ENCODE assay signal across 7 cellular contexts in the genomic region with DNA sequence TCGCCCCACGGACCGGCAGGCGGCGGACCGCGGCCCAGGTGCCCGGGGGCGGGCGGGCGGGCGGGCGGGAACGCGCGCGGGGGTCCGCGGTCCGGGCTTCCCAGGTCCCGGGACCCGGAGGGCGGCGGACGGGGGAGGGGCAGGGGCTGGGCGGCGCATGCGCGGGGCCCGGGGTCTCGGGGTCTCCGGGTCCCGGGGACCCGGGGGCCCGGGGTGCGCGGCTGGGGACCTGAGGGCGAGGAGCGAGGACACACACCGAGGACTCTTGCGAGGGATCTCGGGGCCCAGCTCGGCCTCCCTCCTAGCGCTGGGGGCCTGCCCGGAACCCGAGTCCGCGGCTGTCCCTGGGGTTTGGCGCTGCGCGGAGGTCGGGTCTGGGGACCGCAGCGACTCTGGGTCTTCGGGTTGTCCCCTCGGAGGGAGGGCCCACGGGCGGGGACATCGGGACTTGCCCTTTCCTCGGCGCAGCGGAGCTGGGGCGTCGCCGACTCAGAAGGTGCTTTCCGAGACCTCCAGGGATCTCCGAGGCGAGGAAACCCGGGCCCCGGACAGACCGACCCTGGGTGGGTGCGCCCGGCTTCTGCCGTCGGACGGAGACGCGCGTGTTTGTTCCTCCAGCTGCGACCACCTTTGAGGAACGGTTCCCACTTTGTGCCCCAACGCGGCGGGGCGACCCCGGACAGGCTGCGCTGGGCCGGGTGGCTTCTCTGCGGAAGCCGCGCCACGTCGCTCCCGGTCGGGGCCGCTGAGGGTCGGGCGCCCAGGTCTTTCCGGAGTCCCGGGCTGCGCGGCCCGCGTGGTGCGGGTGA.
DNase-seq lines count a peak whose midpoint lies in the region; ATAC-seq and TF ChIP-seq lines count a peak whose summit lies in the region.

No MANE protein-coding gene starts in this region.

- peak overlapping the region; percentile 41 for H3K27ac Mint-ChIP-seq in T-helper 1 cell treated with Interleukin-12 subunit alpha and Interleukin-12 subunit beta and Interleukin-4 antibody, amounts not matched to agents 30 μg/mL and 1 μg/mL, for 36 hours

- ATAC-seq in GM19035 (IDR thresholded peaks at IDR 0.05; ENCODE audit: unreplicated experiment) (peak; percentile 32), HG03064 (IDR thresholded peaks at IDR 0.05; ENCODE audit: low read depth, unreplicated experiment) (peak; percentile 29)

- DNase-seq in astrocyte of the spinal cord (ENCODE audit: low read depth, low spot score) (no peak), iPS-NIHi11 (ENCODE audit: low spot score) (peak; percentile 93), T1000 (lab: John Stamatoyannopoulos, UW) (no peak)
- peak; percentile 16 to 49 for DNase-seq in stimulated activated CD4-positive, alpha-beta T cell treated with anti-CD3 and anti-CD28 coated beads, Interleukin-15, amount 100 ng/mL, for 1 hour (ENCODE audit: low read depth in 1 of 2, low spot score in 1 of 2)

- no peak for TF ChIP-seq CTCF in astrocyte of the spinal cord (IDR thresholded peaks at IDR 0.05; ENCODE audit: low read depth, low read length)

- H3K4me3 Mint-ChIP-seq in T-helper 1 cell treated with Interleukin-12 subunit alpha and Interleukin-12 subunit beta and Interleukin-4 antibody, amounts not matched to agents 30 μg/mL and 1 μg/mL, for 36 hours = peak overlapping the region; percentile 75

- H3K4me3 ChIP-seq in astrocyte of the spinal cord (ENCODE audit: low read depth, low read length) = peak overlapping the region; percentile 79

- peaks cover 37% of the 10 kb centered on the region for H3K27me3 Mint-ChIP-seq in T-helper 1 cell treated with Interleukin-12 subunit alpha and Interleukin-12 subunit beta and Interleukin-4 antibody, amounts not matched to agents 30 μg/mL and 1 μg/mL, for 36 hours (ENCODE audit: low read depth)

- H3K9me3 Mint-ChIP-seq in T-helper 1 cell treated with Interleukin-12 subunit alpha and Interleukin-12 subunit beta and Interleukin-4 antibody, amounts not matched to agents 30 μg/mL and 1 μg/mL, for 36 hours = no peaks in the 10 kb centered on the region

- H3K4me1 Mint-ChIP-seq in T-helper 1 cell treated with Interleukin-12 subunit alpha and Interleukin-12 subunit beta and Interleukin-4 antibody, amounts not matched to agents 30 μg/mL and 1 μg/mL, for 36 hours (ENCODE audit: low read depth) = peaks cover 12% of the 10 kb centered on the region

- H3K36me3 Mint-ChIP-seq in T-helper 1 cell treated with Interleukin-12 subunit alpha and Interleukin-12 subunit beta and Interleukin-4 antibody, amounts not matched to agents 30 μg/mL and 1 μg/mL, for 36 hours (ENCODE audit: low read depth) = peaks cover 7% of the 10 kb centered on the region

- in situ Hi-C loops in astrocyte of the spinal cord (cut with HindIII; ENCODE audit: low sequenced_read_pairs) = no loop called here

Comparison
In these comparisons a context has a peak if more than half of its experiments do, and no peak if none do; other contexts are left out.
1. DNase-seq: peak in iPS-NIHi11 (single experiment) and stimulated activated CD4-positive, alpha-beta T cell treated with anti-CD3 and anti-CD28 coated beads, Interleukin-15, amount 100 ng/mL, for 1 hour (2 of 2); none in astrocyte of the spinal cord (single experiment) and T1000 (single experiment).